Comparison of ENCODE assay signal across 29 cellular contexts in genomic region chr3:10628902-10629700, GRCh38.
"Had no signal": no experiment of that assay in that cellular context is flagged by ENCODE, and none has a peak within 500 bp of the region (broad histone marks: within the 10 kb centered on the region; RNA-seq: fewer than 3 reads in every experiment).

No MANE protein-coding gene starts in this region.

- H3K36me3 Mint-ChIP-seq: activated naive CD4-positive, alpha-beta T cell treated with anti-CD3 and anti-CD28 coated beads, Interleukin-2, amount 50 U/mL, for 24 hours; memory B cell; naive thymus-derived CD8-positive, alpha-beta T cell; neural progenitor cell; stimulated activated memory B cell treated with anti-CD40 and anti-IgM and Interleukin-4, amounts not matched to agents 10 μg/mL and 1 μg/mL and 100 μg/mL, for 72 hours had no signal

- H3K4me1 Mint-ChIP-seq: activated CD4-positive, alpha-beta memory T cell treated with anti-CD3 and anti-CD28 coated beads, Interleukin-2, amount 10 ng/mL, durations not matched to agents 7 days and 5 days; activated CD4-positive, alpha-beta T cell treated with anti-CD3 and anti-CD28 coated beads, Interleukin-2, amount 10 ng/mL, durations not matched to agents 7 days and 5 days; activated naive CD4-positive, alpha-beta T cell treated with anti-CD3 and anti-CD28 coated beads, Interleukin-2, amount 50 U/mL, for 24 hours; activated naive CD8-positive, alpha-beta T cell treated with anti-CD3 and anti-CD28 coated beads, Interleukin-2, amount 50 U/mL, for 24 hours; memory B cell; stimulated activated memory B cell treated with anti-CD40 and anti-IgM and Interleukin-4, amounts not matched to agents 10 μg/mL and 1 μg/mL and 100 μg/mL, for 72 hours; stimulated activated naive CD8-positive, alpha-beta T cell treated with anti-CD3 and anti-CD28 coated beads, Interleukin-15, amount 100 ng/mL, for 72 hours had no signal

- H3K27me3 Mint-ChIP-seq: activated CD4-positive, alpha-beta memory T cell treated with anti-CD3 and anti-CD28 coated beads, Interleukin-2, amount 10 ng/mL, durations not matched to agents 7 days and 5 days; activated naive CD4-positive, alpha-beta T cell treated with anti-CD3 and anti-CD28 coated beads, Interleukin-2, amount 50 U/mL, for 24 hours; stimulated activated naive CD8-positive, alpha-beta T cell treated with anti-CD3 and anti-CD28 coated beads, Interleukin-15, amount 100 ng/mL, for 72 hours had no signal

- H3K27me3 ChIP-seq: neural progenitor cell, right atrium auricular region, upper lobe of left lung had no signal

- H3K9me3 Mint-ChIP-seq: activated CD4-positive, alpha-beta memory T cell treated with anti-CD3 and anti-CD28 coated beads, Interleukin-2, amount 10 ng/mL, durations not matched to agents 7 days and 5 days; activated CD4-positive, alpha-beta T cell treated with anti-CD3 and anti-CD28 coated beads, Interleukin-2, amount 10 ng/mL, durations not matched to agents 7 days and 5 days; activated naive CD4-positive, alpha-beta T cell treated with anti-CD3 and anti-CD28 coated beads, Interleukin-2, amount 50 U/mL, for 24 hours; activated naive CD8-positive, alpha-beta T cell treated with anti-CD3 and anti-CD28 coated beads, Interleukin-2, amount 50 U/mL, for 24 hours; activated T-cell treated with anti-CD3 and anti-CD28 coated beads, Interleukin-2, amount 50 U/mL, for 24 hours; effector memory CD8-positive, alpha-beta T cell; memory B cell; naive thymus-derived CD8-positive, alpha-beta T cell; neural progenitor cell; stimulated activated memory B cell treated with anti-CD40 and anti-IgM and Interleukin-4, amounts not matched to agents 10 μg/mL and 1 μg/mL and 100 μg/mL, for 72 hours; stimulated activated naive CD8-positive, alpha-beta T cell treated with anti-CD3 and anti-CD28 coated beads, Interleukin-15, amount 100 ng/mL, for 72 hours; T-helper 1 cell treated with Interleukin-12 subunit alpha and Interleukin-12 subunit beta and Interleukin-4 antibody, amounts not matched to agents 30 μg/mL and 1 μg/mL, for 36 hours had no signal

- H3K27ac ChIP-seq: neural progenitor cell, parathyroid adenoma, right atrium auricular region, upper lobe of left lung, WERI-Rb-1 had no signal

- DNase-seq: activated CD4-positive, alpha-beta memory T cell treated with anti-CD3 and anti-CD28 coated beads, Interleukin-2, amount 10 ng/mL, durations not matched to agents 7 days and 5 days; activated CD4-positive, alpha-beta T cell treated with anti-CD3 and anti-CD28 coated beads for 1 hour; activated CD4-positive, alpha-beta T cell treated with anti-CD3 and anti-CD28 coated beads, Interleukin-2, amount 10 ng/mL, durations not matched to agents 7 days and 5 days; activated CD8-positive, alpha-beta memory T cell treated with anti-CD3 and anti-CD28 coated beads, Interleukin-2, amount 50 U/mL, for 48 hours; activated gamma-delta T cell treated with Interleukin-2 at 50 U/mL for 16 hours; activated naive CD8-positive, alpha-beta T cell treated with anti-CD3 and anti-CD28 coated beads, Interleukin-2, amount 50 U/mL, for 24 hours; activated T-cell treated with anti-CD3 and anti-CD28 coated beads, Interleukin-2, amount 50 U/mL, for 24 hours; cortex of kidney; effector memory CD8-positive, alpha-beta T cell; head of caudate nucleus; hippocampal formation; left colon; midbrain; naive thymus-derived CD8-positive, alpha-beta T cell; occipital lobe; stimulated activated CD4-positive, alpha-beta T cell treated with anti-CD3 and anti-CD28 coated beads, Interleukin-1b, Interleukin-23, amount 100 ng/mL, for 48 hours; stimulated activated CD4-positive, alpha-beta T cell treated with anti-CD3 and anti-CD28 coated beads, Interleukin-4, amount 100 ng/mL, for 4 hours; stimulated activated CD8-positive, alpha-beta memory T cell treated with anti-CD3 and anti-CD28 coated beads, Interleukin-4, amount 100 ng/mL, for 48 hours; stimulated activated naive CD8-positive, alpha-beta T cell treated with anti-CD3 and anti-CD28 coated beads, Interleukin-15, amount 100 ng/mL, for 72 hours; T-helper 9 cell; WERI-Rb-1 had no signal

- H3K27ac Mint-ChIP-seq: activated CD4-positive, alpha-beta memory T cell treated with anti-CD3 and anti-CD28 coated beads, Interleukin-2, amount 10 ng/mL, durations not matched to agents 7 days and 5 days; activated CD4-positive, alpha-beta T cell treated with anti-CD3 and anti-CD28 coated beads, Interleukin-2, amount 10 ng/mL, durations not matched to agents 7 days and 5 days; activated naive CD4-positive, alpha-beta T cell treated with anti-CD3 and anti-CD28 coated beads, Interleukin-2, amount 50 U/mL, for 24 hours; activated naive CD8-positive, alpha-beta T cell treated with anti-CD3 and anti-CD28 coated beads, Interleukin-2, amount 50 U/mL, for 24 hours; activated T-cell treated with anti-CD3 and anti-CD28 coated beads, Interleukin-2, amount 50 U/mL, for 24 hours; effector memory CD8-positive, alpha-beta T cell; memory B cell; naive thymus-derived CD8-positive, alpha-beta T cell; stimulated activated memory B cell treated with anti-CD40 and anti-IgM and Interleukin-4, amounts not matched to agents 10 μg/mL and 1 μg/mL and 100 μg/mL, for 72 hours; stimulated activated naive CD8-positive, alpha-beta T cell treated with anti-CD3 and anti-CD28 coated beads, Interleukin-15, amount 100 ng/mL, for 72 hours; T-helper 1 cell treated with Interleukin-12 subunit alpha and Interleukin-12 subunit beta and Interleukin-4 antibody, amounts not matched to agents 30 μg/mL and 1 μg/mL, for 36 hours had no signal

- H3K4me3 Mint-ChIP-seq: activated CD4-positive, alpha-beta memory T cell treated with anti-CD3 and anti-CD28 coated beads, Interleukin-2, amount 10 ng/mL, durations not matched to agents 7 days and 5 days; activated CD4-positive, alpha-beta T cell treated with anti-CD3 and anti-CD28 coated beads, Interleukin-2, amount 10 ng/mL, durations not matched to agents 7 days and 5 days; activated naive CD4-positive, alpha-beta T cell treated with anti-CD3 and anti-CD28 coated beads, Interleukin-2, amount 50 U/mL, for 24 hours; activated naive CD8-positive, alpha-beta T cell treated with anti-CD3 and anti-CD28 coated beads, Interleukin-2, amount 50 U/mL, for 24 hours; activated T-cell treated with anti-CD3 and anti-CD28 coated beads, Interleukin-2, amount 50 U/mL, for 24 hours; effector memory CD8-positive, alpha-beta T cell; memory B cell; naive thymus-derived CD8-positive, alpha-beta T cell; neural progenitor cell; stimulated activated memory B cell treated with anti-CD40 and anti-IgM and Interleukin-4, amounts not matched to agents 10 μg/mL and 1 μg/mL and 100 μg/mL, for 72 hours; stimulated activated naive CD8-positive, alpha-beta T cell treated with anti-CD3 and anti-CD28 coated beads, Interleukin-15, amount 100 ng/mL, for 72 hours; T-helper 1 cell treated with Interleukin-12 subunit alpha and Interleukin-12 subunit beta and Interleukin-4 antibody, amounts not matched to agents 30 μg/mL and 1 μg/mL, for 36 hours had no signal
